19 cellular contexts compared by ENCODE assay signal in the genomic region with DNA sequence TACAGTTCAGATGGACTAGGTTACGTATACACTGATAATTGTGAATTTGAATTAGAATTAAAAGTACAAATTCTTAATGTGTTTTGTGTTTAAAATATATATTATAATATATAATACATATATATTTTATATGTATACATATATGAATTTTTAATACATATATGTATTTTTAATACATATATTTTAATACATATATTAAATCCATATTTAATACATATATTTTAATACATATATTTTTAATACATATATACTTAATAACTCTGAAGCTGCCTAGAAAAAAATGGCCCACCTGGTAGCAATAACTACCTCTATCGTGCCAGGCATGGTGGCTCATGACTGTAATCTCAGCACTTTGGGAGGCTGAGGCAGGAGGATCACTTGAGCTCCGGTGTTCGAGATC.
DNase-seq lines count a peak whose midpoint lies in the region; ATAC-seq, FAIRE-seq and TF ChIP-seq lines count a peak whose summit lies in the region.
"Had no signal": no experiment of that assay in that cellular context is flagged by ENCODE, and none has a peak within 500 bp of the region (broad histone marks: within the 10 kb centered on the region; RNA-seq: fewer than 3 reads in every experiment).

No MANE protein-coding gene starts in this region.

- no peaks in the 10 kb centered on the region for H3K36me3 ChIP-seq in pancreas
- H3K36me3 ChIP-seq: HAP-1 had no signal

- DNase-seq in WTC11 (ENCODE audit: low spot score), result no peak
- no peak for DNase-seq in pancreas
- DNase-seq in pons (ENCODE audit: low spot score), result no peak
- no peak for DNase-seq in stimulated activated CD8-positive, alpha-beta memory T cell treated with anti-CD3 and anti-CD28 coated beads, Interleukin-4, amount 100 ng/mL, for 48 hours
- DNase-seq: 8988T; C1 segment of cervical spinal cord; Calu3; CD4-positive, alpha-beta memory T cell; COR-L47; DMS53; DMS79 treated with DMSO at 0.1 percent for 48 hours; GOT3; HFFc6 had no signal

- no peak overlapping the region for H3K4me3 Mint-ChIP-seq in WTC11
- H3K4me3 Mint-ChIP-seq: CD4-positive, alpha-beta memory T cell; HFFc6 had no signal

- no peaks in the 10 kb centered on the region for H3K4me1 ChIP-seq in pancreas
- H3K4me1 ChIP-seq: HAP-1 had no signal

- CTCF ChIA-PET in WTC11 (lab: Charles Lee), result no interaction called here

- 94 to 99% methylated on average over 4 of the region's 4 CpGs for WGBS in pancreas, 2 donors

- H3K27ac ChIP-seq in pancreas, result no peak overlapping the region

- H3K36me3 Mint-ChIP-seq in WTC11, result peaks cover 9% of the 10 kb centered on the region
- H3K36me3 Mint-ChIP-seq: CD4-positive, alpha-beta memory T cell had no signal

- peaks cover 13% of the 10 kb centered on the region for H3K9me3 Mint-ChIP-seq in WTC11
- H3K9me3 Mint-ChIP-seq: CD4-positive, alpha-beta memory T cell; HFFc6 had no signal

- H3K4me3 ChIP-seq in pancreas, result no peak overlapping the region
- H3K4me3 ChIP-seq: HAP-1 had no signal

- TF ChIP-seq CTCF in WTC11 (IDR thresholded peaks at IDR 0.05) (no peak), pancreas (IDR thresholded peaks at IDR 0.05) (no peak)

- intact Hi-C loops in pancreas (cut with DNase I), result no loop called here

- no peaks in the 10 kb centered on the region; the same call in 1 of the 2 replicates for H3K27me3 Mint-ChIP-seq in WTC11 (ENCODE audit: low read depth)
- H3K27me3 Mint-ChIP-seq: CD4-positive, alpha-beta memory T cell had no signal

- ATAC-seq in WTC11 (no peak), pancreas (no peak), GM21360 (IDR thresholded peaks at IDR 0.05; ENCODE audit: unreplicated experiment) (no peak)

- peak; percentile 86 for FAIRE-seq in G401.6 (lab: Jason Lieb, UNC)
- peak; percentile 77 for FAIRE-seq in endometrium (lab: Jason Lieb, UNC)
- peak; percentile 53 for FAIRE-seq in pancreas (lab: Jason Lieb, UNC)
- FAIRE-seq: GM12892, H54 had no signal

- H3K27me3 ChIP-seq in pancreas, result no peaks in the 10 kb centered on the region

- no peak overlapping the region for H3K27ac Mint-ChIP-seq in WTC11
- H3K27ac Mint-ChIP-seq: CD4-positive, alpha-beta memory T cell; HFFc6 had no signal

- POLR2A ChIA-PET in WTC11 (lab: Charles Lee), result no interaction called here

- H3K4me1 Mint-ChIP-seq in WTC11, result peaks cover 23% of the 10 kb centered on the region

- H3K9me3 ChIP-seq in pancreas, result no peaks in the 10 kb centered on the region
- H3K9me3 ChIP-seq: HAP-1 had no signal

TF ChIP-seq in WTC11, 78 proteins besides CTCF, POLR2A, EP300 and RAD21:
- peak; percentile 21; the same call in 1 of the 2 replicates for TF ChIP-seq ZNF121 (CRISPR knock-in tag; IDR thresholded peaks at IDR 0.05)
- TF ChIP-seq, protein P1, sequence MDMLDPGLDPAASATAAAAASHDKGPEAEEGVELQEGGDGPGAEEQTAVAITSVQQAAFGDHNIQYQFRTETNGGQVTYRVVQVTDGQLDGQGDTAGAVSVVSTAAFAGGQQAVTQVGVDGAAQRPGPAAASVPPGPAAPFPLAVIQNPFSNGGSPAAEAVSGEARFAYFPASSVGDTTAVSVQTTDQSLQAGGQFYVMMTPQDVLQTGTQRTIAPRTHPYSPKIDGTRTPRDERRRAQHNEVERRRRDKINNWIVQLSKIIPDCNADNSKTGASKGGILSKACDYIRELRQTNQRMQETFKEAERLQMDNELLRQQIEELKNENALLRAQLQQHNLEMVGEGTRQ (CRISPR knock-in tag; IDR thresholded peaks at IDR 0.05), result no peak
- TF ChIP-seq ESRRA (CRISPR knock-in tag; IDR thresholded peaks at IDR 0.05; ENCODE audit: borderline replicate concordance), result no peak
- TF ChIP-seq HMGA2 (CRISPR knock-in tag; IDR thresholded peaks at IDR 0.05), result peak; percentile 96
- TF ChIP-seq, protein P2, sequence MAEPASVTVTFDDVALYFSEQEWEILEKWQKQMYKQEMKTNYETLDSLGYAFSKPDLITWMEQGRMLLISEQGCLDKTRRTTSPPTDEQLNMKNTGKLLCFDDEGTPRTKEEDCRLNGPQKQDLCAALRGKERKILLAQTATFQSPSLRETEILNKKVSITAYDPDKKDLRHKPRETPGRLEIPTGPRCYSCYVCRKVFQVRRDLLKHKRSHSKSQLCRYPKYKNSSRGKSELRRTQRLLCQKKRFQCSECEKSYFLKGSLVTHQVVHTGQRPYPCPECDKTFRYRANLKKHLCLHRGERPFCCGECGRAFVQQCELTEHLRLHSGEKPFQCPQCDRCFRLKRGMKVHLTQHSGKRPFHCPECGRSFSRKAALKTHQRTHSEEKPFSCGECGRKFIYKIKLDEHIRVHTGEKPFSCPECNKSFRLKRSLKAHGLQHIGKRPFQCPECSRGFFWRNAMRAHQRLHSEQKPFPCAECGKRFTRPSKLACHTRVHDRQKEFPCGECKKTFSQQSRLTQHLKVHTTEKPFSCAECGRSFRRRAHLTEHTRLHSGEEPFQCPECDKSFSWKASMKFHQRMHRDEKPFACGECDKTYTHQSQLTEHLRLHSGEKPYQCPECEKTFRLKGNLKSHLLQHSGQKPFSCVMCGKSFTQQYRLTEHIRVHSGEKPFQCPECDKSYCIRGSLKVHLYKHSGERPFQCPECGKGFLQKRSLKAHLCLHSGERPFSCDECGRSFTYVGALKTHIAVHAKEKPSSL (CRISPR knock-in tag; conservative IDR thresholded peaks at IDR 0.05), result no peak
- TF ChIP-seq, protein P3, sequence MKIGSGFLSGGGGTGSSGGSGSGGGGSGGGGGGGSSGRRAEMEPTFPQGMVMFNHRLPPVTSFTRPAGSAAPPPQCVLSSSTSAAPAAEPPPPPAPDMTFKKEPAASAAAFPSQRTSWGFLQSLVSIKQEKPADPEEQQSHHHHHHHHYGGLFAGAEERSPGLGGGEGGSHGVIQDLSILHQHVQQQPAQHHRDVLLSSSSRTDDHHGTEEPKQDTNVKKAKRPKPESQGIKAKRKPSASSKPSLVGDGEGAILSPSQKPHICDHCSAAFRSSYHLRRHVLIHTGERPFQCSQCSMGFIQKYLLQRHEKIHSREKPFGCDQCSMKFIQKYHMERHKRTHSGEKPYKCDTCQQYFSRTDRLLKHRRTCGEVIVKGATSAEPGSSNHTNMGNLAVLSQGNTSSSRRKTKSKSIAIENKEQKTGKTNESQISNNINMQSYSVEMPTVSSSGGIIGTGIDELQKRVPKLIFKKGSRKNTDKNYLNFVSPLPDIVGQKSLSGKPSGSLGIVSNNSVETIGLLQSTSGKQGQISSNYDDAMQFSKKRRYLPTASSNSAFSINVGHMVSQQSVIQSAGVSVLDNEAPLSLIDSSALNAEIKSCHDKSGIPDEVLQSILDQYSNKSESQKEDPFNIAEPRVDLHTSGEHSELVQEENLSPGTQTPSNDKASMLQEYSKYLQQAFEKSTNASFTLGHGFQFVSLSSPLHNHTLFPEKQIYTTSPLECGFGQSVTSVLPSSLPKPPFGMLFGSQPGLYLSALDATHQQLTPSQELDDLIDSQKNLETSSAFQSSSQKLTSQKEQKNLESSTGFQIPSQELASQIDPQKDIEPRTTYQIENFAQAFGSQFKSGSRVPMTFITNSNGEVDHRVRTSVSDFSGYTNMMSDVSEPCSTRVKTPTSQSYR (CRISPR knock-in tag; IDR thresholded peaks at IDR 0.05), result no peak
- no peak for TF ChIP-seq SOX15 (CRISPR knock-in tag; IDR thresholded peaks at IDR 0.05)
- TF ChIP-seq, protein P4, sequence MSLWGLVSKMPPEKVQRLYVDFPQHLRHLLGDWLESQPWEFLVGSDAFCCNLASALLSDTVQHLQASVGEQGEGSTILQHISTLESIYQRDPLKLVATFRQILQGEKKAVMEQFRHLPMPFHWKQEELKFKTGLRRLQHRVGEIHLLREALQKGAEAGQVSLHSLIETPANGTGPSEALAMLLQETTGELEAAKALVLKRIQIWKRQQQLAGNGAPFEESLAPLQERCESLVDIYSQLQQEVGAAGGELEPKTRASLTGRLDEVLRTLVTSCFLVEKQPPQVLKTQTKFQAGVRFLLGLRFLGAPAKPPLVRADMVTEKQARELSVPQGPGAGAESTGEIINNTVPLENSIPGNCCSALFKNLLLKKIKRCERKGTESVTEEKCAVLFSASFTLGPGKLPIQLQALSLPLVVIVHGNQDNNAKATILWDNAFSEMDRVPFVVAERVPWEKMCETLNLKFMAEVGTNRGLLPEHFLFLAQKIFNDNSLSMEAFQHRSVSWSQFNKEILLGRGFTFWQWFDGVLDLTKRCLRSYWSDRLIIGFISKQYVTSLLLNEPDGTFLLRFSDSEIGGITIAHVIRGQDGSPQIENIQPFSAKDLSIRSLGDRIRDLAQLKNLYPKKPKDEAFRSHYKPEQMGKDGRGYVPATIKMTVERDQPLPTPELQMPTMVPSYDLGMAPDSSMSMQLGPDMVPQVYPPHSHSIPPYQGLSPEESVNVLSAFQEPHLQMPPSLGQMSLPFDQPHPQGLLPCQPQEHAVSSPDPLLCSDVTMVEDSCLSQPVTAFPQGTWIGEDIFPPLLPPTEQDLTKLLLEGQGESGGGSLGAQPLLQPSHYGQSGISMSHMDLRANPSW (CRISPR knock-in tag; conservative IDR thresholded peaks at IDR 0.05; ENCODE audit: low read depth), result no peak
TF ChIP-seq in WTC11: peak in this region for 2.
